ENCODE assay signal across 2 cellular contexts in genomic region chr1:33985166-33985565, GRCh38.
TF ChIP-seq lines count a peak whose summit lies in the region.

No MANE protein-coding gene starts in this region.

TF ChIP-seq in SK-N-SH, 30 proteins besides CTCF, POLR2A, EP300 and RAD21 (continued from another document):
- TF ChIP-seq GABPA (IDR thresholded peaks at IDR 0.05; ENCODE audit: low read depth), result no peak
TF ChIP-seq in SK-N-SH: peak in this region for 0.

TF ChIP-seq in SK-N-SH treated with all-trans-retinoic acid at 6 μM for 48 hours, 23 proteins besides CTCF, POLR2A, EP300 and RAD21 (continued from another document):
- no peak for TF ChIP-seq CREB5 (CRISPR knock-in tag; IDR thresholded peaks at IDR 0.05; ENCODE audit: low read depth)
- TF ChIP-seq POU6F1 (CRISPR knock-in tag; IDR thresholded peaks at IDR 0.05; ENCODE audit: borderline replicate concordance, low read depth), result no peak
TF ChIP-seq in SK-N-SH treated with all-trans-retinoic acid at 6 μM for 48 hours: peak in this region for 0.
